Comparison of ENCODE assay signal across 8 cellular contexts in genomic region chr3:23761440-23761896, GRCh38. TPM values are rescaled to one million over a fixed set of nuclear protein-coding genes. Genes with fewer than 3 reads are reported as not detected.
DNase-seq lines count a peak whose midpoint lies in the region; ATAC-seq and TF ChIP-seq lines count a peak whose summit lies in the region.

No MANE protein-coding gene starts in this region.

- no peaks in the 10 kb centered on the region for H3K9me3 Mint-ChIP-seq in activated T-helper 17 cell treated with anti-CD3 and anti-CD28 coated beads, Interleukin-2, amount 50 U/mL, for 72 hours
- H3K9me3 Mint-ChIP-seq in memory B cell = no peaks in the 10 kb centered on the region

- CTCF ChIA-PET in GM10248 (lab: Yijun Ruan, JAX) = interaction anchor here (0.8 to 1.5 kb wide), 13 partner anchors 10 to 596 kb away, joined by 3 to 5 read pairs (median 4); no protein-coding TSS in a partner anchor

- peak; percentile 43 for TF ChIP-seq CTCF in GM10248 (IDR thresholded peaks at IDR 0.05; ENCODE audit: control extremely low read depth, extremely low read depth, low read depth, missing control alignments)

- H3K4me3 ChIP-seq in MG63 = no peak overlapping the region

- POLR2A ChIA-PET in GM10248 (lab: Yijun Ruan, JAX) = no interaction called here

- no peaks in the 10 kb centered on the region for H3K36me3 ChIP-seq in MG63

- no peaks in the 10 kb centered on the region for H3K27me3 ChIP-seq in MG63

- H3K4me1 Mint-ChIP-seq in activated T-helper 17 cell treated with anti-CD3 and anti-CD28 coated beads, Interleukin-2, amount 50 U/mL, for 72 hours = peaks cover 17% of the 10 kb centered on the region
- peaks cover 23% of the 10 kb centered on the region for H3K4me1 Mint-ChIP-seq in memory B cell

- peak overlapping the region; percentile 68 for H3K27ac Mint-ChIP-seq in activated T-helper 17 cell treated with anti-CD3 and anti-CD28 coated beads, Interleukin-2, amount 50 U/mL, for 72 hours
- H3K27ac Mint-ChIP-seq in memory B cell = peak overlapping the region; percentile 72

- H3K27me3 Mint-ChIP-seq in activated T-helper 17 cell treated with anti-CD3 and anti-CD28 coated beads, Interleukin-2, amount 50 U/mL, for 72 hours = peaks cover 7% of the 10 kb centered on the region
- peaks cover 1% of the 10 kb centered on the region for H3K27me3 Mint-ChIP-seq in memory B cell

- H3K36me3 Mint-ChIP-seq in activated T-helper 17 cell treated with anti-CD3 and anti-CD28 coated beads, Interleukin-2, amount 50 U/mL, for 72 hours (ENCODE audit: low read depth) = no peaks in the 10 kb centered on the region
- H3K36me3 Mint-ChIP-seq in memory B cell = no peaks in the 10 kb centered on the region

- no peak overlapping the region for H3K4me3 Mint-ChIP-seq in activated T-helper 17 cell treated with anti-CD3 and anti-CD28 coated beads, Interleukin-2, amount 50 U/mL, for 72 hours
- no peak overlapping the region for H3K4me3 Mint-ChIP-seq in memory B cell

- H3K9me3 ChIP-seq in MG63 = no peaks in the 10 kb centered on the region

- peak; percentile 47 for DNase-seq in GM10248 (ENCODE audit: extremely low spot score)
- DNase-seq in HuH-7.5 (ENCODE audit: low spot score) = peak; percentile 80
- no peak for DNase-seq in memory B cell (ENCODE audit: low spot score in 2 of 2)
- DNase-seq in T1000 (lab: John Stamatoyannopoulos, UW) = no peak
- no peak for DNase-seq in stimulated activated CD8-positive, alpha-beta memory T cell treated with anti-CD3 and anti-CD28 coated beads, Interleukin-4, amount 100 ng/mL, for 48 hours
- no peak for DNase-seq in MG63

- ATAC-seq in GM21723 (IDR thresholded peaks at IDR 0.05; ENCODE audit: unreplicated experiment) (peak; percentile 37), memory B cell (ENCODE audit: low read depth) (peak; percentile 17)
- peak; percentile 23 for ATAC-seq in activated T-helper 17 cell treated with anti-CD3 and anti-CD28 coated beads, Interleukin-2, amount 50 U/mL, for 72 hours (replicated peaks)

RNA-seq across cellular contexts. Expression of gene UBE2E1, which starts 44.3 kb away (rescaled TPM):
- 10 to 100 TPM; 61.4 to 86.9 TPM for total RNA-seq in activated T-helper 17 cell treated with anti-CD3 and anti-CD28 coated beads, Interleukin-2, amount 50 U/mL, for 72 hours
- total RNA-seq in MG63 (2014; rRNA removed; shearing (Covaris generic); ENCODE audit: low replicate concordance) = 81.6 and 95.0 TPM in 2 replicates

Comparison
In these comparisons a context has a peak if more than half of its experiments do, and no peak if none do; other contexts are left out.
1. DNase-seq: peak in GM10248 (single experiment) and HuH-7.5 (single experiment); none in memory B cell (0 of 2), T1000 (single experiment), stimulated activated CD8-positive, alpha-beta memory T cell treated with anti-CD3 and anti-CD28 coated beads, Interleukin-4, amount 100 ng/mL, for 48 hours (single experiment) and MG63 (single experiment).
2. Peak in every context shown above with its lines, with median percentiles within 50 percentile points of each other: ATAC-seq.